9 cellular contexts compared by ENCODE assay signal in the genomic region with DNA sequence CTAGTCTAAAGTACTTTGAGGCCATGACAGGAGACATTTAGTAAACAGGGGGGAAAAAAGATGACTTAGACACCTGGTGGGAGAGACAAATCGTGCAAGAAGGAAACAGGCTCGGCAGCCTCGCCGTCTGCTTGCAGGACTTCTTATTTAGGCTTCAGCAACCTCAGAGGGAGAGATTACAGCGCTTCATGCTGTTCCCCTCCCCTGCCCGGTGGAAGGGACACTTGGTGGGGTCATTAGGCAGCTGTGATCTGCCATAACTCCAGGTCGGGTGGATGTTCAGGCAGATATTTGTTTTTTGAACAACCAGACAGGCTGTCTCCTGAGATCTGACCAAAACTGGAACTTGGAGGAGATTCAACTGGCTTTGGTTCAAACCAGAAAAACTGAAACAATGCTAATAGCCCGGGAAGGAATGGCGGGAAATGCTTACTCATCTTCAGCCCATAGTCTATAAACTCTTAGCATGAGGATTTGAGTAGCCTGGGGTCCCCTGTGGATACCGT. TPM values are rescaled to one million over a fixed set of nuclear protein-coding genes. Genes with fewer than 3 reads are reported as not detected.
DNase-seq lines count a peak whose midpoint lies in the region; ATAC-seq and TF ChIP-seq lines count a peak whose summit lies in the region.
"Had no signal": no experiment of that assay in that cellular context is flagged by ENCODE, and none has a peak within 500 bp of the region (broad histone marks: within the 10 kb centered on the region; RNA-seq: fewer than 3 reads in every experiment).

No MANE protein-coding gene starts in this region.

- no peak overlapping the region for H3K27ac Mint-ChIP-seq in CD4-positive, alpha-beta memory T cell

- no peaks in the 10 kb centered on the region for H3K4me1 ChIP-seq in PC-9 (replicated peaks; ENCODE audit: insufficient read depth)
- no peaks in the 10 kb centered on the region for H3K4me1 ChIP-seq in CD4-positive, alpha-beta memory T cell (ENCODE audit: insufficient read depth, low read length)

- no TSS peak for BruUV-seq in PC-9 (replicated peaks; lab: Mats Ljungman, UMichigan)

- H3K9me3 Mint-ChIP-seq in CD4-positive, alpha-beta memory T cell = no peaks in the 10 kb centered on the region

- H3K36me3 ChIP-seq in PC-9 (ENCODE audit: low read depth) = no peaks in the 10 kb centered on the region
- no peaks in the 10 kb centered on the region for H3K36me3 ChIP-seq in CD4-positive, alpha-beta memory T cell (ENCODE audit: insufficient read depth, low read length)

- H3K4me3 ChIP-seq in PC-9 = no peak overlapping the region
- H3K4me3 ChIP-seq in CD4-positive, alpha-beta memory T cell (ENCODE audit: low read length in 2 of 2) = no peak overlapping the region

- H3K9me3 ChIP-seq in PC-9 (ENCODE audit: insufficient read depth, low read depth) = no peaks in the 10 kb centered on the region
- H3K9me3 ChIP-seq in CD4-positive, alpha-beta memory T cell (ENCODE audit: control insufficient read depth in 1 of 2, low read length in 2 of 2) = no peaks in the 10 kb centered on the region

- POLR2A ChIA-PET in PC-9 (lab: Charles Lee; ENCODE audit: unreplicated experiment) = interaction anchor here (0.5 kb wide), 1 partner anchor 13 kb away, joined by 3 read pairs; no protein-coding TSS in a partner anchor
- POLR2A ChIA-PET in CD4-positive, alpha-beta memory T cell (lab: Charles Lee; ENCODE audit: partially characterized antibody) = no interaction called here

- H3F3A ChIP-seq in PC-9 (ENCODE audit: insufficient read depth, low read depth) = no peaks in the 10 kb centered on the region

- H2AFZ ChIP-seq in PC-9 = peak overlapping the region; percentile 70

- CTCF ChIA-PET in PC-9 (lab: Charles Lee) = no interaction called here
- CTCF ChIA-PET in CD4-positive, alpha-beta memory T cell (lab: Charles Lee; ENCODE audit: partially characterized antibody) = interaction anchor here (1.9 to 3.9 kb wide), 2 partner anchors 11 kb away, joined by 7 to 20 read pairs; no protein-coding TSS in a partner anchor

- no peak overlapping the region for H3K27ac ChIP-seq in PC-9
- no peak overlapping the region for H3K27ac ChIP-seq in CD4-positive, alpha-beta memory T cell (ENCODE audit: low read depth, low read length)

- in situ Hi-C loops in GM13977 (cut with MboI; ENCODE audit: low pct_unique_long_range_greater_than_20kb, low sequenced_read_pairs, unreplicated experiment) = no loop called here

- no peaks in the 10 kb centered on the region for H3K27me3 ChIP-seq in PC-9 (ENCODE audit: insufficient read depth, low read depth)
- no peaks in the 10 kb centered on the region for H3K27me3 ChIP-seq in CD4-positive, alpha-beta memory T cell (ENCODE audit: insufficient read depth, low read length)

- no peaks in the 10 kb centered on the region for H3K36me3 Mint-ChIP-seq in CD4-positive, alpha-beta memory T cell

- H3K27me3 Mint-ChIP-seq in CD4-positive, alpha-beta memory T cell = no peaks in the 10 kb centered on the region

- H4K20me1 ChIP-seq in PC-9 (ENCODE audit: insufficient read depth) = no peaks in the 10 kb centered on the region

- no peak overlapping the region for H3K4me2 ChIP-seq in PC-9

- no peaks in the 10 kb centered on the region for H3K79me2 ChIP-seq in PC-9 (ENCODE audit: low read depth)

- intact Hi-C loops in PC-9 (cut with micrococcal nuclease; ENCODE audit: unreplicated experiment) = no loop called here
- intact Hi-C loops in CD4-positive, alpha-beta memory T cell (cut with micrococcal nuclease) = no loop called here

- no peaks in the 10 kb centered on the region for H3K9me2 ChIP-seq in PC-9 (ENCODE audit: insufficient read depth)

- no peak for TF ChIP-seq CTCF in PC-9 (conservative IDR thresholded peaks at IDR 0.05)
- TF ChIP-seq CTCF in GM13977 (IDR thresholded peaks at IDR 0.05; ENCODE audit: extremely low read depth, insufficient read depth, missing control alignments) = no peak

- H3K4me3 Mint-ChIP-seq in CD4-positive, alpha-beta memory T cell = no peak overlapping the region

- ATAC-seq in HG03354 (IDR thresholded peaks at IDR 0.05; ENCODE audit: poor library complexity, severe bottlenecking, unreplicated experiment) = no peak

- peak; percentile 85 for DNase-seq in COR-L47 (lab: John Stamatoyannopoulos, UW)
- peak in 1 of 2 experiments; percentile 24 for DNase-seq in PC-9
- DNase-seq in fibroblast of peridontal ligament (ENCODE audit: extremely low read depth) = peak; percentile 93
- peak; percentile 42 for DNase-seq in pons (ENCODE audit: low spot score)
- DNase-seq in GM13977 (ENCODE audit: low spot score) = no peak
- DNase-seq in SW 1271 (lab: John Stamatoyannopoulos, UW) = no peak
- no peak for DNase-seq in CD4-positive, alpha-beta memory T cell

- peaks cover 0 to 4% (median 1%) of the 10 kb centered on the region in 4 donors for H3K4me1 Mint-ChIP-seq in CD4-positive, alpha-beta memory T cell

RNA-seq across cellular contexts. Expression of a gene that starts 38.1 kb away (rescaled TPM):
- not detected in 2 replicates for total RNA-seq in PC-9 (2021)
- under 1 TPM; 0.50 to 0.52 TPM for total RNA-seq in CD4-positive, alpha-beta memory T cell
- polyA plus RNA-seq in CD4-positive, alpha-beta memory T cell = under 1 TPM in 1 of 2 donors, not detected in 1; 0.25 TPM
- polyA plus RNA-seq: neural cell had no signal

Comparison
In these comparisons a context has a peak if more than half of its experiments do, and no peak if none do; other contexts are left out.
1. DNase-seq: peak in COR-L47 (single experiment), fibroblast of peridontal ligament (single experiment) and pons (single experiment); none in GM13977 (single experiment), SW 1271 (0 of 2) and CD4-positive, alpha-beta memory T cell (0 of 5).